In the genomic region with DNA sequence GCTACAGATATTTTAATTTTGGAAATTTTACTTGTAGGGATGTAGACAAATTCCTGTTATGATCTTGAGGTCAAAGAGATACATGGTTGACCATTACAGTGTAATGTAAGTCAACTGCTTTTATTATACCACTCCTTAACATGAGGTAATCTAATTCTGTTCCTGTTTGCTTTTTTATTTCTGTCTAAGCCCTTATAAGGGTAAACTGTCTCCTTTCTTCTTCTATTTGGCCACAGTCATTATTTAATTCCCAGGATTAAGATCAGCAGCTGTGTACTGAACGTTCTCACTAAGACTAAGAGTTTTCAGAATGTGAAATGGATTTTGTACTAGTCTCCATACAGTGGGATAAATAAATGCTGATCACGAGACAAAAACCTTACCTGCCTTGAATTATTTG, we compare ENCODE assay signal across 11 cellular contexts. TPM values are rescaled to one million over a fixed set of nuclear protein-coding genes. Genes with fewer than 3 reads are reported as not detected.
DNase-seq lines count a peak whose midpoint lies in the region; ATAC-seq and TF ChIP-seq lines count a peak whose summit lies in the region.
"Had no signal": no experiment of that assay in that cellular context is flagged by ENCODE, and none has a peak within 500 bp of the region (broad histone marks: within the 10 kb centered on the region; RNA-seq: fewer than 3 reads in every experiment).

No MANE protein-coding gene starts in this region.

- CTCF ChIA-PET in activated CD4-positive, alpha-beta T cell treated with anti-CD3 and anti-CD28 coated beads, Interleukin-2, amount 10 ng/mL, durations not matched to agents 7 days and 5 days (lab: Charles Lee): no interaction called here

- H3K4me2 ChIP-seq in fibroblast of lung (ENCODE audit: extremely low read depth, insufficient read depth, low read length): no peak overlapping the region

- H2AFZ ChIP-seq in fibroblast of lung (ENCODE audit: low read length): no peak overlapping the region
- H2AFZ ChIP-seq: parathyroid adenoma had no signal

- H3K9ac ChIP-seq in fibroblast of lung (ENCODE audit: insufficient read depth, low read length) (no peak overlapping the region), rectal smooth muscle tissue (ENCODE audit: low read length) (no peak overlapping the region)
- H3K9ac ChIP-seq: parathyroid adenoma had no signal

- intact Hi-C loops in aorta (cut with DNase I): no loop called here

- no peak overlapping the region for H3K4me3 Mint-ChIP-seq in activated CD4-positive, alpha-beta T cell treated with anti-CD3 and anti-CD28 coated beads, Interleukin-2, amount 10 ng/mL, durations not matched to agents 7 days and 5 days

- H3K36me3 ChIP-seq in SJSA1: peaks cover 14% of the 10 kb centered on the region; the same call in 1 of the 2 replicates
- H3K36me3 ChIP-seq in fibroblast of lung (ENCODE audit: control insufficient read depth, insufficient read depth, low read length): no peaks in the 10 kb centered on the region
- H3K36me3 ChIP-seq in rectal smooth muscle tissue (ENCODE audit: control insufficient read depth, insufficient read depth, low read length): peaks cover 6% of the 10 kb centered on the region
- peaks cover 0 to 2% of the 10 kb centered on the region in 2 donors for H3K36me3 ChIP-seq in aorta (ENCODE audit: control insufficient read depth in 1 of 2, insufficient read depth in 2 of 2, low read length in 1 of 2)

- H3K27ac Mint-ChIP-seq in activated CD4-positive, alpha-beta T cell treated with anti-CD3 and anti-CD28 coated beads, Interleukin-2, amount 10 ng/mL, durations not matched to agents 7 days and 5 days: no peak overlapping the region

- no peaks in the 10 kb centered on the region for H3K27me3 Mint-ChIP-seq in activated CD4-positive, alpha-beta T cell treated with anti-CD3 and anti-CD28 coated beads, Interleukin-2, amount 10 ng/mL, durations not matched to agents 7 days and 5 days

- no peaks in the 10 kb centered on the region for H3K9me3 Mint-ChIP-seq in activated CD4-positive, alpha-beta T cell treated with anti-CD3 and anti-CD28 coated beads, Interleukin-2, amount 10 ng/mL, durations not matched to agents 7 days and 5 days

- H3K4me1 Mint-ChIP-seq in activated CD4-positive, alpha-beta T cell treated with anti-CD3 and anti-CD28 coated beads, Interleukin-2, amount 10 ng/mL, durations not matched to agents 7 days and 5 days: no peaks in the 10 kb centered on the region

- no peaks in the 10 kb centered on the region for H3K79me2 ChIP-seq in fibroblast of lung (ENCODE audit: control insufficient read depth, insufficient read depth, low read length)
- H3K79me2 ChIP-seq: parathyroid adenoma had no signal

- no peak overlapping the region for H3K4me3 ChIP-seq in SJSA1
- no peak overlapping the region for H3K4me3 ChIP-seq in fibroblast of lung (replicated peaks in 1 of 4; ENCODE audit: control extremely low read depth in 1 of 4, insufficient read depth in 1 of 4, low read depth in 3 of 4, low read length in 4 of 4)
- H3K4me3 ChIP-seq in rectal smooth muscle tissue (ENCODE audit: low read length): no peak overlapping the region
- no peak overlapping the region for H3K4me3 ChIP-seq in aorta (ENCODE audit: low read length in 2 of 2)

- POLR2A ChIA-PET in activated CD4-positive, alpha-beta T cell treated with anti-CD3 and anti-CD28 coated beads, Interleukin-2, amount 10 ng/mL, durations not matched to agents 7 days and 5 days (lab: Charles Lee): no interaction called here

- ATAC-seq in aorta (ENCODE audit: low FRiP score) (no peak), HG03520 (IDR thresholded peaks at IDR 0.05; ENCODE audit: unreplicated experiment) (no peak)

- H3K36me3 Mint-ChIP-seq in activated CD4-positive, alpha-beta T cell treated with anti-CD3 and anti-CD28 coated beads, Interleukin-2, amount 10 ng/mL, durations not matched to agents 7 days and 5 days (ENCODE audit: low read depth): peaks cover 21% of the 10 kb centered on the region

- TF ChIP-seq CTCF in fibroblast of lung (conservative IDR thresholded peaks at IDR 0.05 in 1 of 2, IDR thresholded peaks at IDR 0.05 in 1 of 2; ENCODE audit: low read depth in 1 of 2, low read length in 2 of 2): no peak

- H3K4me1 ChIP-seq in SJSA1 (replicated peaks): peaks cover 48% of the 10 kb centered on the region
- H3K4me1 ChIP-seq in fibroblast of lung (ENCODE audit: control insufficient read depth, extremely low read depth, insufficient read depth, low read length): peaks cover 8% of the 10 kb centered on the region
- H3K4me1 ChIP-seq in rectal smooth muscle tissue (ENCODE audit: control insufficient read depth, insufficient read depth, low read length): peaks cover 11% of the 10 kb centered on the region
- H3K4me1 ChIP-seq in aorta (ENCODE audit: control insufficient read depth in 1 of 2, insufficient read depth in 2 of 2, low read length in 2 of 2): no peaks in the 10 kb centered on the region
- H3K4me1 ChIP-seq: parathyroid adenoma had no signal

- H3K27me3 ChIP-seq in SJSA1 (replicated peaks) (no peaks in the 10 kb centered on the region), fibroblast of lung (ENCODE audit: control insufficient read depth, insufficient read depth, low read length) (no peaks in the 10 kb centered on the region), rectal smooth muscle tissue (ENCODE audit: control insufficient read depth, insufficient read depth, low read length) (no peaks in the 10 kb centered on the region), aorta (ENCODE audit: control insufficient read depth in 1 of 2, insufficient read depth in 2 of 2, low read length in 1 of 2) (no peaks in the 10 kb centered on the region)

- peak overlapping the region; percentile 95 for H3K27ac ChIP-seq in SJSA1
- no peak overlapping the region for H3K27ac ChIP-seq in fibroblast of lung (ENCODE audit: insufficient read depth, low read length)
- peak overlapping the region; percentile 68 for H3K27ac ChIP-seq in rectal smooth muscle tissue (ENCODE audit: low read depth, low read length)
- peak overlapping the region in 1 of 2 donors; percentile 28 for H3K27ac ChIP-seq in aorta (ENCODE audit: low read depth in 1 of 2, low read length in 2 of 2)
- H3K27ac ChIP-seq: parathyroid adenoma had no signal

- DNase-seq in EH (ENCODE audit: low read depth) (peak; percentile 68), SJSA1 (ENCODE audit: low read depth in 1 of 2, low spot score in 2 of 2) (no peak), fibroblast of lung (ENCODE audit: low read depth in 2 of 2) (peak; percentile 40 to 62), aorta (no peak), AG20443 (ENCODE audit: low spot score) (no peak)
- DNase-seq in activated CD4-positive, alpha-beta T cell treated with anti-CD3 and anti-CD28 coated beads, Interleukin-2, amount 10 ng/mL, durations not matched to agents 7 days and 5 days: no peak
- DNase-seq: activated CD4-positive, alpha-beta T cell treated with anti-CD3 and anti-CD28 coated beads for 4 hours; NCI-H2171 had no signal

- no peaks in the 10 kb centered on the region for H3K9me3 ChIP-seq in SJSA1 (replicated peaks)
- H3K9me3 ChIP-seq in fibroblast of lung (ENCODE audit: control insufficient read depth, insufficient read depth, low read depth, low read length): no peaks in the 10 kb centered on the region
- H3K9me3 ChIP-seq in aorta (ENCODE audit: control insufficient read depth, low read length): no peaks in the 10 kb centered on the region

- H4K20me1 ChIP-seq in fibroblast of lung (ENCODE audit: control insufficient read depth, extremely low read depth, insufficient read depth, low read length): no peaks in the 10 kb centered on the region

- 39 to 41% methylated on average over 2 of the region's 2 CpGs for WGBS in aorta, 2 donors

RNA-seq across cellular contexts. Expression of gene C2CD3, which starts 32.8 kb away (rescaled TPM):
- total RNA-seq in SJSA1 (2014; rRNA removed; shearing (Covaris generic)): 8.9 and 13.9 TPM in 2 replicates
- 6.2 and 8.3 TPM in 2 replicates for total RNA-seq in fibroblast of lung
- 5.8 and 7.5 TPM in 2 replicates for polyA plus RNA-seq in fibroblast of lung
- 7.1 and 8.8 TPM in 2 replicates for polyA plus RNA-seq in fibroblast of lung (2012)
- 35.5 and 51.2 TPM in 2 replicates for polyA minus RNA-seq in fibroblast of lung (ENCODE audit: low replicate concordance)
- total RNA-seq in aorta: 10 to 100 TPM; 21.2 to 29.4 TPM
- polyA plus RNA-seq in aorta: 1 to 10 TPM; 7.6 to 8.9 TPM
- total RNA-seq in activated CD4-positive, alpha-beta T cell treated with anti-CD3 and anti-CD28 coated beads, Interleukin-2, amount 10 ng/mL, durations not matched to agents 7 days and 5 days: 10 to 100 TPM; 34.0 to 39.1 TPM

RNA-seq across cellular contexts. Expression of gene PPME1, which starts 33.1 kb away (rescaled TPM):
- total RNA-seq in SJSA1 (2014; rRNA removed; shearing (Covaris generic)): 24.5 and 33.8 TPM in 2 replicates
- total RNA-seq in fibroblast of lung (20.0 and 35.3 TPM in 2 replicates), aorta (10 to 100 TPM; 35.8 to 43.2 TPM)
- polyA plus RNA-seq in fibroblast of lung (38.8 and 44.0 TPM in 2 replicates), aorta (10 to 100 TPM; 17.2 to 22.5 TPM)
- 31.5 and 36.7 TPM in 2 replicates for polyA plus RNA-seq in fibroblast of lung (2012)
- polyA minus RNA-seq in fibroblast of lung (ENCODE audit: low replicate concordance): 59.0 and 72.7 TPM in 2 replicates
- total RNA-seq in activated CD4-positive, alpha-beta T cell treated with anti-CD3 and anti-CD28 coated beads, Interleukin-2, amount 10 ng/mL, durations not matched to agents 7 days and 5 days: 10 to 100 TPM; 21.3 to 25.9 TPM

Comparison
In these comparisons a context has a peak if more than half of its experiments do, and no peak if none do; other contexts are left out.
1. DNase-seq: peak in EH (single experiment) and fibroblast of lung (2 of 2); none in SJSA1 (0 of 2), aorta (0 of 2), activated CD4-positive, alpha-beta T cell treated with anti-CD3 and anti-CD28 coated beads, Interleukin-2, amount 10 ng/mL, durations not matched to agents 7 days and 5 days (single experiment) and AG20443 (single experiment).